1 cellular context compared by ENCODE assay signal in the genomic region with DNA sequence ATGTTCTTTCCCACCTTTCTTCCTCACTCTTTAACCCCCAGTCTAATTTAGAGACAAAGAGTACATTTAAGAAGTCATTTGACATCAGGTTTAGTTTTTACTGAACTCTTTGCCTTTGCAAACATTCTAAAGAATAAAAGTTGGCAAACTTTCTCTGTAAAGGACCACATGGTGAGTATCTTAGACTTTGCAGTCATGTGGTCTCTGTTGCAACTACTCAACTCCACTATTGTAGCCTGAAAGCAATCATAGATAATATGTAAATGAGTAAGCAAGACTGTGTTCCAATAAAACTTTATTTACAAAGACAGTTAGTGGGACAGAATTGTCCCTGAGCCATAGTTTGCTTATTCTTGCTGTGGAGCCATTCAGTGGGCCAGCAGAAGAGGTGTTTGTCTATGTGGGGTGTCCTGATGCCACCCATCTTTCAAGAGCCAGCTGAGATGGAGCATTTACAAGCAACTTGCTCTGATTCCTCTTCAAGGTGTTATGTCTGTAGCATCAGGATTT.
A peak's percentile ranks its signal among the peaks of the same experiment; 100 is the strongest.
TF ChIP-seq lines count a peak whose summit lies in the region.

No MANE protein-coding gene starts in this region.

TF ChIP-seq in GM12878, 131 proteins besides CTCF, POLR2A, EP300 and RAD21:
- TF ChIP-seq, protein P1, sequence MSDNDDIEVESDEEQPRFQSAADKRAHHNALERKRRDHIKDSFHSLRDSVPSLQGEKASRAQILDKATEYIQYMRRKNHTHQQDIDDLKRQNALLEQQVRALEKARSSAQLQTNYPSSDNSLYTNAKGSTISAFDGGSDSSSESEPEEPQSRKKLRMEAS (IDR thresholded peaks at IDR 0.05; ENCODE audit: low read depth, low read length), result no peak
- TF ChIP-seq, protein P2, sequence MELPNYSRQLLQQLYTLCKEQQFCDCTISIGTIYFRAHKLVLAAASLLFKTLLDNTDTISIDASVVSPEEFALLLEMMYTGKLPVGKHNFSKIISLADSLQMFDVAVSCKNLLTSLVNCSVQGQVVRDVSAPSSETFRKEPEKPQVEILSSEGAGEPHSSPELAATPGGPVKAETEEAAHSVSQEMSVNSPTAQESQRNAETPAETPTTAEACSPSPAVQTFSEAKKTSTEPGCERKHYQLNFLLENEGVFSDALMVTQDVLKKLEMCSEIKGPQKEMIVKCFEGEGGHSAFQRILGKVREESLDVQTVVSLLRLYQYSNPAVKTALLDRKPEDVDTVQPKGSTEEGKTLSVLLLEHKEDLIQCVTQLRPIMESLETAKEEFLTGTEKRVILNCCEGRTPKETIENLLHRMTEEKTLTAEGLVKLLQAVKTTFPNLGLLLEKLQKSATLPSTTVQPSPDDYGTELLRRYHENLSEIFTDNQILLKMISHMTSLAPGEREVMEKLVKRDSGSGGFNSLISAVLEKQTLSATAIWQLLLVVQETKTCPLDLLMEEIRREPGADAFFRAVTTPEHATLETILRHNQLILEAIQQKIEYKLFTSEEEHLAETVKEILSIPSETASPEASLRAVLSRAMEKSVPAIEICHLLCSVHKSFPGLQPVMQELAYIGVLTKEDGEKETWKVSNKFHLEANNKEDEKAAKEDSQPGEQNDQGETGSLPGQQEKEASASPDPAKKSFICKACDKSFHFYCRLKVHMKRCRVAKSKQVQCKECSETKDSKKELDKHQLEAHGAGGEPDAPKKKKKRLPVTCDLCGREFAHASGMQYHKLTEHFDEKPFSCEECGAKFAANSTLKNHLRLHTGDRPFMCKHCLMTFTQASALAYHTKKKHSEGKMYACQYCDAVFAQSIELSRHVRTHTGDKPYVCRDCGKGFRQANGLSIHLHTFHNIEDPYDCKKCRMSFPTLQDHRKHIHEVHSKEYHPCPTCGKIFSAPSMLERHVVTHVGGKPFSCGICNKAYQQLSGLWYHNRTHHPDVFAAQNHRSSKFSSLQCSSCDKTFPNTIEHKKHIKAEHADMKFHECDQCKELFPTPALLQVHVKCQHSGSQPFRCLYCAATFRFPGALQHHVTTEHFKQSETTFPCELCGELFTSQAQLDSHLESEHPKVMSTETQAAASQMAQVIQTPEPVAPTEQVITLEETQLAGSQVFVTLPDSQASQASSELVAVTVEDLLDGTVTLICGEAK (IDR thresholded peaks at IDR 0.05; ENCODE audit: borderline replicate concordance), result peak; percentile 36; the same call in 1 of the 2 replicates
